1 cellular context compared by ENCODE assay signal in the genomic region with DNA sequence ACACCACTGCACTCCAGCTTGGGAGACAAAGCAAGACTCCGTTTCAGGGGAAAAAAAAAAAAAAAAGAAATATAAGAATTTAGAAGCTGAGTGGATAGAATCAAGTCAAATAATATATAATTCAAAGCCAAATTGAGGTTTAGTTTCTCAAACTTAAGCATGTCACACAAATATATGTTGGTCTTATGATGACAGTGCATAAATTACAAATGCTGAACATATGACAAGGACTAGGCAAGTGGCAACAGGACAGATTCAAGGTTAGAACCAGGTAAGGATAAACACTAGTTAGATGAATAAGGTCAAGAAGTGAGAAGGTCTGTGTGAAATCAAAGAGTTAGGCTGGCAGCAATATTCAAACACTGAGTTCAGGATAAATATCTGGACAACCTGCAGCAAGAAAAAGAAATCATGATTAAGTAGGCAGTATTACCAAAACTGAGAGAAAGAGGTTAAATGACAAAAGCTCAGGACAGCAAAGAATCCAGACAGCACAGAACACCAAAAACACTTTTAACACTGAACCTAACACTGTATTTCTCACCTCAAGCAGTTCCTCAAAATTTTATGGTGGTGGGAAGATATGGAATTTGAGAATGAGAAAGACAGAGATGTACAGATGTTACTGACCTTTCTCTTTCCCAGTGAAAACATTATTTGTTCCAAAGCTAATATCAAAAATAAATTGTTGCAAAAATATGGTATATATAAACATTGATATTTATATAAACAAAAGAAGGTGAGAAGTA.
A peak's percentile ranks its signal among the peaks of the same experiment; 100 is the strongest.
TF ChIP-seq lines count a peak whose summit lies in the region.

No MANE protein-coding gene starts in this region.

TF ChIP-seq in IMR-90, 13 proteins besides CTCF, POLR2A, EP300 and RAD21:
- TF ChIP-seq FOS (IDR thresholded peaks at IDR 0.05; ENCODE audit: low read depth, low read length) (no peak), NFE2L2 (IDR thresholded peaks at IDR 0.05; ENCODE audit: low read depth, low read length) (0 out of 2 replicates have a peak, but pooled peaks have one; percentile 21), MXI1 (IDR thresholded peaks at IDR 0.05; ENCODE audit: borderline replicate concordance, low read depth, low read length) (no peak), RCOR1 (IDR thresholded peaks at IDR 0.05; ENCODE audit: insufficient replicate concordance, low read length) (no peak), MAFK (IDR thresholded peaks at IDR 0.05; ENCODE audit: low read depth, low read length) (peak; percentile 64), CEBPB (IDR thresholded peaks at IDR 0.05; ENCODE audit: low read depth, low read length) (no peak), CHD1 (IDR thresholded peaks at IDR 0.05; ENCODE audit: low read depth, low read length) (no peak), SMC3 (IDR thresholded peaks at IDR 0.05; ENCODE audit: low read depth, low read length) (no peak), BHLHE40 (IDR thresholded peaks at IDR 0.05; ENCODE audit: low read depth, low read length) (no peak), RFX5 (IDR thresholded peaks at IDR 0.05; ENCODE audit: low read depth, low read length) (no peak)
- TF ChIP-seq, protein P1, sequence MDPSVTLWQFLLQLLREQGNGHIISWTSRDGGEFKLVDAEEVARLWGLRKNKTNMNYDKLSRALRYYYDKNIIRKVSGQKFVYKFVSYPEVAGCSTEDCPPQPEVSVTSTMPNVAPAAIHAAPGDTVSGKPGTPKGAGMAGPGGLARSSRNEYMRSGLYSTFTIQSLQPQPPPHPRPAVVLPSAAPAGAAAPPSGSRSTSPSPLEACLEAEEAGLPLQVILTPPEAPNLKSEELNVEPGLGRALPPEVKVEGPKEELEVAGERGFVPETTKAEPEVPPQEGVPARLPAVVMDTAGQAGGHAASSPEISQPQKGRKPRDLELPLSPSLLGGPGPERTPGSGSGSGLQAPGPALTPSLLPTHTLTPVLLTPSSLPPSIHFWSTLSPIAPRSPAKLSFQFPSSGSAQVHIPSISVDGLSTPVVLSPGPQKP (IDR thresholded peaks at IDR 0.05; ENCODE audit: borderline replicate concordance, low read depth, low read length): no peak
- TF ChIP-seq, protein P2, sequence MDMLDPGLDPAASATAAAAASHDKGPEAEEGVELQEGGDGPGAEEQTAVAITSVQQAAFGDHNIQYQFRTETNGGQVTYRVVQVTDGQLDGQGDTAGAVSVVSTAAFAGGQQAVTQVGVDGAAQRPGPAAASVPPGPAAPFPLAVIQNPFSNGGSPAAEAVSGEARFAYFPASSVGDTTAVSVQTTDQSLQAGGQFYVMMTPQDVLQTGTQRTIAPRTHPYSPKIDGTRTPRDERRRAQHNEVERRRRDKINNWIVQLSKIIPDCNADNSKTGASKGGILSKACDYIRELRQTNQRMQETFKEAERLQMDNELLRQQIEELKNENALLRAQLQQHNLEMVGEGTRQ (IDR thresholded peaks at IDR 0.05; ENCODE audit: low read depth, low read length): no peak
